In genomic region chr4:151484396-151485102, GRCh38 we compare ENCODE assay signal across 9 cellular contexts.
DNase-seq lines count a peak whose midpoint lies in the region; ATAC-seq, FAIRE-seq and TF ChIP-seq lines count a peak whose summit lies in the region.
"Had no signal": no experiment of that assay in that cellular context is flagged by ENCODE, and none has a peak within 500 bp of the region (broad histone marks: within the 10 kb centered on the region; RNA-seq: fewer than 3 reads in every experiment).

No MANE protein-coding gene starts in this region.

- H3K18ac ChIP-seq in H1 (ENCODE audit: extremely low read depth, low read length), result peak overlapping the region; percentile 64

- H2AK5ac ChIP-seq in H1 (ENCODE audit: low read depth, low read length), result 0 out of 2 replicates have a peak overlapping the region, but pooled peaks have one; percentile 82

- peaks cover 23% of the 10 kb centered on the region for H3K4me1 Mint-ChIP-seq in Caco-2 (ENCODE audit: low read depth, unreplicated experiment)

- H3K9ac ChIP-seq in H1 (replicated peaks in 1 of 4; ENCODE audit: extremely low read depth in 1 of 4, low read depth in 3 of 4, low read length in 3 of 4), result no peak overlapping the region

- H2BK120ac ChIP-seq in H1 (replicated peaks; ENCODE audit: low read depth, low read length), result peak overlapping the region; percentile 77

- peak overlapping the region; percentile 1 for H3K27ac Mint-ChIP-seq in Caco-2 (ENCODE audit: unreplicated experiment)

- POLR2A ChIA-PET in Caco-2 (lab: Charles Lee), result interaction anchor here (0.6 kb wide), 1 partner anchor 1321 kb away, joined by 3 read pairs; no protein-coding TSS in a partner anchor
- POLR2A ChIA-PET in H1 (lab: Charles Lee; ENCODE audit: partially characterized antibody), result interaction anchor here (0.6 to 1.9 kb wide), 11 partner anchors 9 to 248 kb away, joined by 3 to 9 read pairs (median 4); partner anchors contain the start of genes FHIP1A and SH3D19
- POLR2A ChIA-PET in HEK293T (lab: Yijun Ruan, JAX), result no interaction called here

- TF ChIP-seq EP300 in H1 (IDR thresholded peaks at IDR 0.05; ENCODE audit: borderline replicate concordance in 1 of 2, low read depth in 2 of 2, low read length in 2 of 2), result peak in 1 of 2 experiments; percentile 88; a peak in 1 of 3 replicates

- H2AFZ ChIP-seq in H1 (ENCODE audit: low read length), result no peak overlapping the region

- DNase-seq in Caco-2, result peak; percentile 28 to 36
- DNase-seq in M059J (ENCODE audit: low read depth), result peak; percentile 94
- DNase-seq in H1 (ENCODE audit: low read depth in 1 of 2, low spot score in 2 of 2), result peak in 1 of 2 experiments; percentile 53
- DNase-seq in HEK293T (ENCODE audit: extremely low spot score), result no peak
- no peak for DNase-seq in NCI-H1417 (lab: John Stamatoyannopoulos, UW)
- DNase-seq: effector CD4-positive, alpha-beta T cell had no signal

- H3K27ac ChIP-seq in H1 (ENCODE audit: low read depth, low read length), result peak overlapping the region; percentile 80
- peak overlapping the region; percentile 68 for H3K27ac ChIP-seq in mesodermal cell (ENCODE audit: low read depth, low read length, severe bottlenecking)

- H3K56ac ChIP-seq in H1 (replicated peaks; ENCODE audit: insufficient read length, low read depth, low read length), result peak overlapping the region; percentile 71

- FAIRE-seq in H1 (lab: Jason Lieb, UNC), result peak; percentile 96

- H2BK12ac ChIP-seq in H1 (ENCODE audit: low read depth, low read length), result peak overlapping the region; percentile 96

- H3K14ac ChIP-seq in H1 (ENCODE audit: insufficient read length), result no peak overlapping the region

- no peaks in the 10 kb centered on the region for H4K20me1 ChIP-seq in H1 (replicated peaks in 1 of 2; ENCODE audit: control insufficient read depth in 1 of 2, insufficient read depth in 2 of 2, low read length in 2 of 2)

- H3K9me3 ChIP-seq in Caco-2 (no peaks in the 10 kb centered on the region), H1 (ENCODE audit: insufficient read depth in 2 of 2, low read depth in 1 of 2, low read length in 1 of 2) (no peaks in the 10 kb centered on the region), mesodermal cell (ENCODE audit: control insufficient read depth, low read length) (no peaks in the 10 kb centered on the region)

- H3K4ac ChIP-seq in H1 (replicated peaks; ENCODE audit: insufficient read length, low read depth, low read length), result peak overlapping the region; percentile 9

- H2BK5ac ChIP-seq in H1 (ENCODE audit: low read depth, low read length), result peak overlapping the region; percentile 94

- H3K4me2 ChIP-seq in H1 (ENCODE audit: insufficient read depth in 1 of 2, low read depth in 2 of 2, low read length in 2 of 2), result peak overlapping the region; percentile 45 to 57

- peak overlapping the region; percentile 37 for H4K91ac ChIP-seq in H1 (replicated peaks; ENCODE audit: insufficient read length, low read length)

- H3K79me2 ChIP-seq in H1 (ENCODE audit: control insufficient read depth in 1 of 2, insufficient read depth in 2 of 2, low read length in 2 of 2), result peaks cover 0 to 43% of the 10 kb centered on the region in 2 experiments; a peak in 3 of 4 replicates

- H3K4me3 Mint-ChIP-seq in Caco-2 (ENCODE audit: unreplicated experiment), result no peak overlapping the region

- CTCF ChIA-PET in Caco-2 (lab: Charles Lee) (no interaction called here), H1 (lab: Charles Lee; ENCODE audit: partially characterized antibody) (interaction anchor here (0.7 to 1.7 kb wide), 5 partner anchors 11 to 174 kb away, joined by 3 to 6 read pairs (median 3); no protein-coding TSS in a partner anchor), HEK293T (lab: Yijun Ruan, JAX) (no interaction called here)

- H3K27me3 Mint-ChIP-seq in Caco-2 (ENCODE audit: insufficient read depth, unreplicated experiment), result no peaks in the 10 kb centered on the region

- H3K27me3 ChIP-seq in Caco-2 (replicated peaks; ENCODE audit: control insufficient read depth, insufficient read depth, low read length) (no peaks in the 10 kb centered on the region), H1 (replicated peaks in 1 of 4; ENCODE audit: control insufficient read depth in 3 of 4, extremely low read depth in 1 of 4, insufficient read depth in 3 of 4, low read length in 3 of 4) (no peaks in the 10 kb centered on the region)

- 0 out of 3 replicates have a peak, but pooled peaks of 1 of the 2 experiments have one; percentile 13 for TF ChIP-seq POLR2A in H1 (IDR thresholded peaks at IDR 0.05; ENCODE audit: control extremely low read depth in 1 of 2, low read depth in 2 of 2, low read length in 2 of 2)

- no peak for TF ChIP-seq CTCF in Caco-2 (IDR thresholded peaks at IDR 0.05; ENCODE audit: insufficient read depth in 1 of 2, low read depth in 1 of 2, low read length in 1 of 2, severe bottlenecking in 1 of 2, unreplicated experiment in 1 of 2)
- TF ChIP-seq CTCF in H1 (IDR thresholded peaks at IDR 0.05; ENCODE audit: control extremely low read depth in 1 of 3, insufficient read depth in 1 of 3, low read depth in 1 of 3, low read length in 3 of 3), result no peak

- BruUV-seq in Caco-2 (replicated peaks; lab: Mats Ljungman, UMichigan), result no TSS peak

- no peak for TF ChIP-seq RAD21 in H1 (IDR thresholded peaks at IDR 0.05 in 1 of 2, conservative IDR thresholded peaks at IDR 0.05 in 1 of 2; ENCODE audit: low read depth in 2 of 2, low read length in 2 of 2)

- H3K23me2 ChIP-seq in H1 (ENCODE audit: low read depth, low read length), result peaks cover 5% of the 10 kb centered on the region; the same call in 1 of the 2 replicates

- no peak overlapping the region for H2BK15ac ChIP-seq in H1 (ENCODE audit: low read length)

- WGBS in H1 (ENCODE audit: extremely low coverage in 1 of 2, insufficient coverage in 1 of 2, insufficient read length in 1 of 2, insufficient replicate concordance in 2 of 2, low coverage in 1 of 2, low lambda C conversion rate in 2 of 2, missing lambda C conversion rate in 1 of 2), 2 experiments, result 0% methylated on average over 2 of the region's 2 CpGs; no CpG with 5 or more reads in 1 of the 2 experiments
- 10 to 21% methylated on average over 1 to 2 of the region's 2 CpGs for WGBS in mesodermal cell (ENCODE audit: insufficient coverage in 2 of 2), 2 experiments

- peak overlapping the region; percentile 96 for H2BK20ac ChIP-seq in H1 (ENCODE audit: low read length)

- ATAC-seq in HG03520 (IDR thresholded peaks at IDR 0.05; ENCODE audit: unreplicated experiment) (no peak), GM21423 (IDR thresholded peaks at IDR 0.05; ENCODE audit: unreplicated experiment) (no peak)

- no peak overlapping the region for H3K4me3 ChIP-seq in Caco-2 (ENCODE audit: low read depth, low read length)
- H3K4me3 ChIP-seq in H1 (ENCODE audit: extremely low read depth in 1 of 4, insufficient read depth in 2 of 4, low read depth in 3 of 4, low read length in 4 of 4), result peak overlapping the region in 1 of 4 experiments; percentile 21; a peak in 1 of 8 replicates
- H3K4me3 ChIP-seq in mesodermal cell (ENCODE audit: extremely low read depth, insufficient read depth, low read length, poor library complexity, severe bottlenecking), result no peak overlapping the region

- no peak overlapping the region for H3K23ac ChIP-seq in H1 (ENCODE audit: insufficient read length)

- intact Hi-C loops in Caco-2 (cut with micrococcal nuclease; ENCODE audit: unreplicated experiment), result no loop called here

- H3K9me3 Mint-ChIP-seq in Caco-2 (ENCODE audit: unreplicated experiment), result no peaks in the 10 kb centered on the region

- peaks cover 10% of the 10 kb centered on the region; the same call in 1 of the 2 replicates for H3K4me1 ChIP-seq in Caco-2
- H3K4me1 ChIP-seq in H1 (replicated peaks in 1 of 4; ENCODE audit: control insufficient read depth in 3 of 4, insufficient read depth in 4 of 4, low read length in 3 of 4), result peaks cover 13 to 27% (median 19%) of the 10 kb centered on the region in 4 experiments; a peak in 6 of 7 replicates
- H3K4me1 ChIP-seq in mesodermal cell (ENCODE audit: control insufficient read depth, insufficient read depth, low read length, poor library complexity, severe bottlenecking), result peaks cover 4% of the 10 kb centered on the region

- no peak overlapping the region for H4K8ac ChIP-seq in H1 (ENCODE audit: extremely low read depth, insufficient read depth, low read length)

- peak overlapping the region; percentile 91 for H4K5ac ChIP-seq in H1 (ENCODE audit: insufficient read length, low read depth, low read length)

- no peaks in the 10 kb centered on the region; the same call in 1 of the 2 replicates for H3K36me3 ChIP-seq in Caco-2 (ENCODE audit: control insufficient read depth, insufficient read depth, low read length)
- no peaks in the 10 kb centered on the region for H3K36me3 ChIP-seq in H1 (ENCODE audit: control insufficient read depth in 2 of 4, insufficient read depth in 4 of 4, low read length in 3 of 4)
- no peaks in the 10 kb centered on the region for H3K36me3 ChIP-seq in mesodermal cell (ENCODE audit: control insufficient read depth, insufficient read depth, low read length)

- no peaks in the 10 kb centered on the region; the same call in 1 of the 2 replicates for H3K79me1 ChIP-seq in H1 (ENCODE audit: low read depth, low read length)

- peaks cover 6% of the 10 kb centered on the region for H3K36me3 Mint-ChIP-seq in Caco-2 (ENCODE audit: insufficient read depth, unreplicated experiment)

TF ChIP-seq in H1, 55 proteins besides CTCF, POLR2A, EP300 and RAD21 (continues in another document):
- TF ChIP-seq EGR1 (IDR thresholded peaks at IDR 0.05; ENCODE audit: borderline replicate concordance, low read depth, low read length) (no peak), CHD1 (IDR thresholded peaks at IDR 0.05; ENCODE audit: low read depth, low read length) (no peak), MAFK (IDR thresholded peaks at IDR 0.05; ENCODE audit: low read depth, low read length) (peak; percentile 86), SAP30 (IDR thresholded peaks at IDR 0.05; ENCODE audit: insufficient read depth, insufficient replicate concordance, low read length) (no peak), SIRT6 (IDR thresholded peaks at IDR 0.05; ENCODE audit: low read length) (no peak)

TF ChIP-seq in HEK293T, 16 proteins besides CTCF, POLR2A, EP300 and RAD21 (continues in another document):
- TF ChIP-seq NFRKB (IDR thresholded peaks at IDR 0.05), result no peak
- no peak for TF ChIP-seq CTBP1 (IDR thresholded peaks at IDR 0.05; ENCODE audit: borderline replicate concordance)
- TF ChIP-seq ARNT (IDR thresholded peaks at IDR 0.05), result no peak
- no peak for TF ChIP-seq L3MBTL2 (conservative IDR thresholded peaks at IDR 0.05)
- no peak for TF ChIP-seq SUZ12 (IDR thresholded peaks at IDR 0.05)
- TF ChIP-seq TARDBP (IDR thresholded peaks at IDR 0.05), result no peak
- no peak for TF ChIP-seq LEF1 (IDR thresholded peaks at IDR 0.05; ENCODE audit: borderline replicate concordance)
- no peak for TF ChIP-seq ZNF384 (IDR thresholded peaks at IDR 0.05)

Comparison
In these comparisons a context has a peak if more than half of its experiments do, and no peak if none do; other contexts are left out.
1. DNase-seq: peak in Caco-2 (2 of 2) and M059J (single experiment); none in HEK293T (single experiment) and NCI-H1417 (0 of 3).